Comparison of ENCODE assay signal across 10 cellular contexts in the genomic region with DNA sequence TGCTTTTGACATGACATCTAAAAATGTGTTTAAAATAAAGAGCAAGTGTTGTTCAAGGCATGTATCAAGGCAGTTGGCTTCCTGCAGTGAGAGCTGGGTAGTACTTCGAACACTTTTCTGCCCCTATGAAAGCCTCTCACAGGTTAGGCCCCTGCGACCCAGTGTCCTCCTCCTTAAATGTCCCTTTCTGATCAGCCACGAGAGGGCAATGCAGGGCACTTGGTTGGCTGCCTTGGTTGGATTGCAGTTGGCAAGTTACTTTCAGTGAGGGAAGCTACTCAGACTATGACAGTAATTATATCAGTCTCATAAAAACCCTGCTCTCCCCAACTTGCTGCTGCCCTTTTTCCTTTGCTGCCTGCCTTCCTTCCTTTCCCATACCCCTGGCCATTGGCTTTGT.
A peak's percentile ranks its signal among the peaks of the same experiment; 100 is the strongest.
DNase-seq lines count a peak whose midpoint lies in the region; TF ChIP-seq lines count a peak whose summit lies in the region.
"Had no signal": no experiment of that assay in that cellular context is flagged by ENCODE, and none has a peak within 500 bp of the region (broad histone marks: within the 10 kb centered on the region; RNA-seq: fewer than 3 reads in every experiment).

No MANE protein-coding gene starts in this region.

- H3K27me3 Mint-ChIP-seq in nephron (ENCODE audit: low read depth) (peaks cover 3% of the 10 kb centered on the region), immature natural killer cell (ENCODE audit: low read depth in 3 of 3) (peaks cover 0 to 3% (median 0%) of the 10 kb centered on the region in 3 donors)
- H3K27me3 Mint-ChIP-seq: B cell had no signal

- peak; percentile 41 for DNase-seq in NCI-H1436 (lab: John Stamatoyannopoulos, UW)
- DNase-seq in NCI-H1436 treated with DMSO at 0.1 percent for 48 hours (lab: John Stamatoyannopoulos, UW), result no peak
- DNase-seq in NCI-H1694 treated with DMSO at 0.1 percent for 48 hours (lab: John Stamatoyannopoulos, UW), result peak; percentile 11
- DNase-seq in cardiac fibroblast (ENCODE audit: low read depth in 2 of 2), result peak in 1 of 2 donors; percentile 48
- no peak for DNase-seq in dedifferentiated amniotic fluid mesenchymal stem cell (ENCODE audit: extremely low spot score)
- DNase-seq in immature natural killer cell, result no peak
- DNase-seq in activated effector memory CD4-positive, alpha-beta T cell treated with Interleukin-2 at 50 U/mL for 16 hours, result no peak

- peak; percentile 38 for TF ChIP-seq CTCF in cardiac fibroblast (IDR thresholded peaks at IDR 0.05; ENCODE audit: low read depth, low read length)
- TF ChIP-seq CTCF in nephron (IDR thresholded peaks at IDR 0.05; ENCODE audit: unreplicated experiment in 3 of 3), result peak; percentile 43 to 61 (median 53)

- H3K27ac Mint-ChIP-seq in nephron (peak overlapping the region in 2 of 3 experiments; percentile 7 to 19), immature natural killer cell (no peak overlapping the region)
- H3K27ac Mint-ChIP-seq: B cell had no signal

- peaks cover 30% of the 10 kb centered on the region for H3K4me1 Mint-ChIP-seq in nephron
- H3K4me1 Mint-ChIP-seq in immature natural killer cell, result no peaks in the 10 kb centered on the region
- H3K4me1 Mint-ChIP-seq: B cell had no signal

- H3K36me3 Mint-ChIP-seq in nephron (ENCODE audit: low read depth) (no peaks in the 10 kb centered on the region), immature natural killer cell (no peaks in the 10 kb centered on the region)

- no peak overlapping the region for H3K4me3 ChIP-seq in cardiac fibroblast (replicated peaks in 1 of 2; ENCODE audit: low read depth in 2 of 2, low read length in 2 of 2)
- H3K4me3 ChIP-seq: mucosa of descending colon had no signal

- H3K4me3 Mint-ChIP-seq in nephron (no peak overlapping the region), immature natural killer cell (no peak overlapping the region)
- H3K4me3 Mint-ChIP-seq: B cell had no signal

- no peaks in the 10 kb centered on the region for H3K9me3 Mint-ChIP-seq in nephron
- H3K9me3 Mint-ChIP-seq in immature natural killer cell, result peaks cover 0 to 11% (median 2%) of the 10 kb centered on the region in 6 donors

Comparison
In these comparisons a context has a peak if more than half of its experiments do, and no peak if none do; other contexts are left out.
1. DNase-seq: peak in NCI-H1436 (single experiment) and NCI-H1694 treated with DMSO at 0.1 percent for 48 hours (single experiment); none in NCI-H1436 treated with DMSO at 0.1 percent for 48 hours (single experiment), dedifferentiated amniotic fluid mesenchymal stem cell (single experiment), immature natural killer cell (0 of 3) and activated effector memory CD4-positive, alpha-beta T cell treated with Interleukin-2 at 50 U/mL for 16 hours (single experiment).
2. H3K27ac Mint-ChIP-seq: peak in nephron (2 of 3); none in immature natural killer cell (0 of 6).